In genomic region chr1:6557597-6557996, GRCh38 we compare ENCODE assay signal across 34 cellular contexts. TPM values are rescaled to one million over a fixed set of nuclear protein-coding genes. Genes with fewer than 3 reads are reported as not detected.
"Had no signal": no experiment of that assay in that cellular context is flagged by ENCODE, and none has a peak within 500 bp of the region (broad histone marks: within the 10 kb centered on the region; RNA-seq: fewer than 3 reads in every experiment).

No MANE protein-coding gene starts in this region.

- H3K36me3 Mint-ChIP-seq: immature natural killer cell, mesothelial cell of epicardium, naive B cell, natural killer cell, neural progenitor cell had no signal

- H3K9ac ChIP-seq: neural progenitor cell had no signal

- H3K27ac ChIP-seq: heart left ventricle, neural progenitor cell, ovary, sigmoid colon, spleen, suprapubic skin, thoracic aorta, tibial artery, upper lobe of right lung had no signal

- H2AFZ ChIP-seq: neural progenitor cell had no signal

- H3K27me3 Mint-ChIP-seq: progenitor cell of endocrine pancreas; stimulated activated naive CD8-positive, alpha-beta T cell treated with anti-CD3 and anti-CD28 coated beads, Interleukin-15, Interleukin-2, amounts not matched to agents 100 ng/mL and 50 ng/mL, for 24 hours had no signal

- H3K9me3 ChIP-seq: heart left ventricle, ovary, sigmoid colon, spleen, suprapubic skin, thoracic aorta, tibial artery, upper lobe of right lung had no signal

- H3K9me3 Mint-ChIP-seq: immature natural killer cell; naive B cell; natural killer cell; neural progenitor cell; stimulated activated effector memory CD8-positive, alpha-beta T cell treated with anti-CD3 and anti-CD28 coated beads, Interleukin-12 subunit alpha, Interleukin-12 subunit beta, amount 100 ng/mL, for 72 hours; stimulated activated naive CD8-positive, alpha-beta T cell treated with anti-CD3 and anti-CD28 coated beads, Interleukin-15, Interleukin-2, amounts not matched to agents 100 ng/mL and 50 ng/mL, for 24 hours had no signal

- ATAC-seq: heart left ventricle; left cardiac atrium; left lobe of liver; natural killer cell; right cardiac atrium; stimulated activated effector memory CD8-positive, alpha-beta T cell treated with anti-CD3 and anti-CD28 coated beads, Interleukin-12 subunit alpha, Interleukin-12 subunit beta, amount 100 ng/mL, for 72 hours; upper lobe of right lung had no signal

- H3K4me3 Mint-ChIP-seq: immature natural killer cell; mesothelial cell of epicardium; natural killer cell; nephron progenitor cell; neural progenitor cell; stimulated activated effector memory CD8-positive, alpha-beta T cell treated with anti-CD3 and anti-CD28 coated beads, Interleukin-12 subunit alpha, Interleukin-12 subunit beta, amount 100 ng/mL, for 72 hours; stimulated activated naive CD8-positive, alpha-beta T cell treated with anti-CD3 and anti-CD28 coated beads, Interleukin-15, Interleukin-2, amounts not matched to agents 100 ng/mL and 50 ng/mL, for 24 hours had no signal

- H3K36me3 ChIP-seq: heart left ventricle, neural progenitor cell, ovary, sigmoid colon, spleen, suprapubic skin, thoracic aorta, tibial artery, upper lobe of right lung had no signal

- H3K27ac Mint-ChIP-seq: mesothelial cell of epicardium; natural killer cell; neural progenitor cell; progenitor cell of endocrine pancreas; stimulated activated naive CD8-positive, alpha-beta T cell treated with anti-CD3 and anti-CD28 coated beads, Interleukin-15, Interleukin-2, amounts not matched to agents 100 ng/mL and 50 ng/mL, for 24 hours had no signal

- DNase-seq: hypothalamus; immature natural killer cell; left cardiac atrium; mesendoderm; naive B cell; natural killer cell; nephron progenitor cell; ovary; right cardiac atrium; sigmoid colon; small intestine; spleen; stimulated activated CD4-positive, alpha-beta T cell treated with anti-CD3 and anti-CD28 coated beads, Interleukin-4, amount 100 ng/mL, for 24 hours; stimulated activated naive CD4-positive, alpha-beta T cell; tibial artery; trophoblast cell; upper lobe of right lung had no signal

- FAIRE-seq: islet of Langerhans, small intestine, urothelium cell line had no signal

- H3K4me3 ChIP-seq: heart left ventricle, lung, neural progenitor cell, ovary, sigmoid colon, spleen, suprapubic skin, thoracic aorta, tibial artery, upper lobe of right lung had no signal

- H3K4me2 ChIP-seq: neural progenitor cell had no signal

- H3K27me3 ChIP-seq: heart left ventricle, neural progenitor cell, ovary, sigmoid colon, spleen, suprapubic skin, tibial artery, upper lobe of right lung had no signal

RNA-seq across cellular contexts. Expression of gene TAS1R1, which starts 2.5 kb away (rescaled TPM):
- total RNA-seq: heart left ventricle, kidney epithelial cell, left cardiac atrium, liver, mesothelial cell of epicardium, natural killer cell, progenitor cell of endocrine pancreas, pulmonary artery endothelial cell, renal cortical epithelial cell, right cardiac atrium, subcutaneous adipose tissue, upper lobe of right lung had no signal
- polyA plus RNA-seq: heart left ventricle, liver, right cardiac atrium had no signal
